ENCODE assay signal across 28 cellular contexts in genomic region chr5:96725257-96725656, GRCh38.
"Had no signal": no experiment of that assay in that cellular context is flagged by ENCODE, and none has a peak within 500 bp of the region (broad histone marks: within the 10 kb centered on the region; RNA-seq: fewer than 3 reads in every experiment).

No MANE protein-coding gene starts in this region.

- ATAC-seq: esophagus mucosa; naive thymus-derived CD4-positive, alpha-beta T cell; sciatic nerve; stimulated activated naive CD8-positive, alpha-beta T cell treated with anti-CD3 and anti-CD28 coated beads, Interleukin-15, amount 100 ng/mL, for 72 hours had no signal

- H3K27me3 ChIP-seq: dorsolateral prefrontal cortex, ovary, thyroid gland, vagina had no signal

- DNase-seq: dorsolateral prefrontal cortex; effector CD4-positive, alpha-beta T cell; foreskin fibroblast; glutamatergic neuron; hypothalamus; immature natural killer cell; islet precursor cell; kidney glomerular epithelial cell; mesendoderm; midbrain; naive thymus-derived CD4-positive, alpha-beta T cell; occipital lobe; ovary; posterior cingulate gyrus; retina; stimulated activated CD4-positive, alpha-beta T cell treated with anti-CD3 and anti-CD28 coated beads, Interleukin-12 subunit alpha, Interleukin-12 subunit beta, amount 100 ng/mL, for 4 hours; stimulated activated CD4-positive, alpha-beta T cell treated with anti-CD3 and anti-CD28 coated beads, Interleukin-1b, Interleukin-23, amount 100 ng/mL, for 48 hours; stimulated activated CD4-positive, alpha-beta T cell treated with anti-CD3 and anti-CD28 coated beads, Interleukin-4, amount 100 ng/mL, for 1 hour; stimulated activated CD8-positive, alpha-beta memory T cell treated with anti-CD3 and anti-CD28 coated beads, Interleukin-4, amount 100 ng/mL, for 48 hours; stimulated activated naive CD4-positive, alpha-beta T cell; stimulated activated naive CD8-positive, alpha-beta T cell treated with anti-CD3 and anti-CD28 coated beads, Interleukin-15, amount 100 ng/mL, for 72 hours; thyroid gland; trophoblast cell had no signal

- H3K27me3 Mint-ChIP-seq: naive thymus-derived CD4-positive, alpha-beta T cell; stimulated activated naive CD8-positive, alpha-beta T cell treated with anti-CD3 and anti-CD28 coated beads, Interleukin-15, amount 100 ng/mL, for 72 hours had no signal

- FAIRE-seq: colon had no signal

- H3K4me3 Mint-ChIP-seq: immature natural killer cell; naive thymus-derived CD4-positive, alpha-beta T cell; stimulated activated naive CD8-positive, alpha-beta T cell treated with anti-CD3 and anti-CD28 coated beads, Interleukin-15, amount 100 ng/mL, for 72 hours had no signal

- H3K36me3 ChIP-seq: ovary had no signal

- H3K9me3 ChIP-seq: ovary, thyroid gland, vagina had no signal

- H3K27ac ChIP-seq: dorsolateral prefrontal cortex, ovary, thyroid gland, vagina had no signal

- H3K4me2 ChIP-seq: smooth muscle cell had no signal

- H3K9me3 Mint-ChIP-seq: immature natural killer cell; naive thymus-derived CD4-positive, alpha-beta T cell; stimulated activated naive CD8-positive, alpha-beta T cell treated with anti-CD3 and anti-CD28 coated beads, Interleukin-15, amount 100 ng/mL, for 72 hours had no signal

- H3K4me1 Mint-ChIP-seq: stimulated activated naive CD8-positive, alpha-beta T cell treated with anti-CD3 and anti-CD28 coated beads, Interleukin-15, amount 100 ng/mL, for 72 hours had no signal

- H3K27ac Mint-ChIP-seq: stimulated activated naive CD8-positive, alpha-beta T cell treated with anti-CD3 and anti-CD28 coated beads, Interleukin-15, amount 100 ng/mL, for 72 hours had no signal

- H3K4me3 ChIP-seq: dorsolateral prefrontal cortex, ovary, smooth muscle cell, thyroid gland, vagina had no signal
